2 cellular contexts compared by ENCODE assay signal in genomic region chr12:130832561-130833209, GRCh38.
TF ChIP-seq lines count a peak whose summit lies in the region.

No MANE protein-coding gene starts in this region.

TF ChIP-seq in K562, 482 proteins besides CTCF, POLR2A, EP300 and RAD21 (continues in another document):
- TF ChIP-seq SNIP1 (IDR thresholded peaks at IDR 0.05; ENCODE audit: low read depth) (no peak), IRF9 (tag; IDR thresholded peaks at IDR 0.05) (peak; percentile 59; the same call in 1 of the 2 replicates), MTA2 (IDR thresholded peaks at IDR 0.05; ENCODE audit: low read depth) (0 out of 2 replicates have a peak, but pooled peaks have one; percentile 31), ETS2 (tag; IDR thresholded peaks at IDR 0.05; ENCODE audit: borderline replicate concordance, poor library complexity, severe bottlenecking) (no peak), MYNN (IDR thresholded peaks at IDR 0.05) (peak; percentile 94), MYNN (CRISPR knock-in tag; IDR thresholded peaks at IDR 0.05) (no peak), FOXA1 (IDR thresholded peaks at IDR 0.05; ENCODE audit: borderline replicate concordance) (no peak), TFAM (CRISPR knock-in tag; conservative IDR thresholded peaks at IDR 0.05) (no peak), CBFA2T3 (IDR thresholded peaks at IDR 0.05) (peak; percentile 91), ZNF24 (IDR thresholded peaks at IDR 0.05) (peak; percentile 84; the same call in 1 of the 2 replicates), MAFK (IDR thresholded peaks at IDR 0.05; ENCODE audit: low read length) (no peak), FOSL1 (tag; conservative IDR thresholded peaks at IDR 0.05) (peak; percentile 79)
- TF ChIP-seq, protein P1, sequence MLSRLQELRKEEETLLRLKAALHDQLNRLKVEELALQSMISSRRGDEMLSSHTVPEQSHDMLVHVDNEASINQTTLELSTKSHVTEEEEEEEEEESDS (CRISPR knock-in tag; IDR thresholded peaks at IDR 0.05): no peak
- TF ChIP-seq, protein P2, sequence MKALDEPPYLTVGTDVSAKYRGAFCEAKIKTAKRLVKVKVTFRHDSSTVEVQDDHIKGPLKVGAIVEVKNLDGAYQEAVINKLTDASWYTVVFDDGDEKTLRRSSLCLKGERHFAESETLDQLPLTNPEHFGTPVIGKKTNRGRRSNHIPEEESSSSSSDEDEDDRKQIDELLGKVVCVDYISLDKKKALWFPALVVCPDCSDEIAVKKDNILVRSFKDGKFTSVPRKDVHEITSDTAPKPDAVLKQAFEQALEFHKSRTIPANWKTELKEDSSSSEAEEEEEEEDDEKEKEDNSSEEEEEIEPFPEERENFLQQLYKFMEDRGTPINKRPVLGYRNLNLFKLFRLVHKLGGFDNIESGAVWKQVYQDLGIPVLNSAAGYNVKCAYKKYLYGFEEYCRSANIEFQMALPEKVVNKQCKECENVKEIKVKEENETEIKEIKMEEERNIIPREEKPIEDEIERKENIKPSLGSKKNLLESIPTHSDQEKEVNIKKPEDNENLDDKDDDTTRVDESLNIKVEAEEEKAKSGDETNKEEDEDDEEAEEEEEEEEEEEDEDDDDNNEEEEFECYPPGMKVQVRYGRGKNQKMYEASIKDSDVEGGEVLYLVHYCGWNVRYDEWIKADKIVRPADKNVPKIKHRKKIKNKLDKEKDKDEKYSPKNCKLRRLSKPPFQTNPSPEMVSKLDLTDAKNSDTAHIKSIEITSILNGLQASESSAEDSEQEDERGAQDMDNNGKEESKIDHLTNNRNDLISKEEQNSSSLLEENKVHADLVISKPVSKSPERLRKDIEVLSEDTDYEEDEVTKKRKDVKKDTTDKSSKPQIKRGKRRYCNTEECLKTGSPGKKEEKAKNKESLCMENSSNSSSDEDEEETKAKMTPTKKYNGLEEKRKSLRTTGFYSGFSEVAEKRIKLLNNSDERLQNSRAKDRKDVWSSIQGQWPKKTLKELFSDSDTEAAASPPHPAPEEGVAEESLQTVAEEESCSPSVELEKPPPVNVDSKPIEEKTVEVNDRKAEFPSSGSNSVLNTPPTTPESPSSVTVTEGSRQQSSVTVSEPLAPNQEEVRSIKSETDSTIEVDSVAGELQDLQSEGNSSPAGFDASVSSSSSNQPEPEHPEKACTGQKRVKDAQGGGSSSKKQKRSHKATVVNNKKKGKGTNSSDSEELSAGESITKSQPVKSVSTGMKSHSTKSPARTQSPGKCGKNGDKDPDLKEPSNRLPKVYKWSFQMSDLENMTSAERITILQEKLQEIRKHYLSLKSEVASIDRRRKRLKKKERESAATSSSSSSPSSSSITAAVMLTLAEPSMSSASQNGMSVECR (CRISPR knock-in tag; IDR thresholded peaks at IDR 0.05): peak; percentile 70; the same call in 1 of the 2 replicates
- TF ChIP-seq, protein P3, sequence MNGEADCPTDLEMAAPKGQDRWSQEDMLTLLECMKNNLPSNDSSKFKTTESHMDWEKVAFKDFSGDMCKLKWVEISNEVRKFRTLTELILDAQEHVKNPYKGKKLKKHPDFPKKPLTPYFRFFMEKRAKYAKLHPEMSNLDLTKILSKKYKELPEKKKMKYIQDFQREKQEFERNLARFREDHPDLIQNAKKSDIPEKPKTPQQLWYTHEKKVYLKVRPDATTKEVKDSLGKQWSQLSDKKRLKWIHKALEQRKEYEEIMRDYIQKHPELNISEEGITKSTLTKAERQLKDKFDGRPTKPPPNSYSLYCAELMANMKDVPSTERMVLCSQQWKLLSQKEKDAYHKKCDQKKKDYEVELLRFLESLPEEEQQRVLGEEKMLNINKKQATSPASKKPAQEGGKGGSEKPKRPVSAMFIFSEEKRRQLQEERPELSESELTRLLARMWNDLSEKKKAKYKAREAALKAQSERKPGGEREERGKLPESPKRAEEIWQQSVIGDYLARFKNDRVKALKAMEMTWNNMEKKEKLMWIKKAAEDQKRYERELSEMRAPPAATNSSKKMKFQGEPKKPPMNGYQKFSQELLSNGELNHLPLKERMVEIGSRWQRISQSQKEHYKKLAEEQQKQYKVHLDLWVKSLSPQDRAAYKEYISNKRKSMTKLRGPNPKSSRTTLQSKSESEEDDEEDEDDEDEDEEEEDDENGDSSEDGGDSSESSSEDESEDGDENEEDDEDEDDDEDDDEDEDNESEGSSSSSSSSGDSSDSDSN (IDR thresholded peaks at IDR 0.05; ENCODE audit: borderline replicate concordance in 1 of 2, low read depth in 2 of 2, low read length in 2 of 2): no peak; a peak in 1 of 4 replicates

TF ChIP-seq in HepG2, 621 proteins besides CTCF, POLR2A, EP300 and RAD21 (continues in another document):
- no peak for TF ChIP-seq HDAC1 (CRISPR knock-in tag; IDR thresholded peaks at IDR 0.05)
- TF ChIP-seq, protein P4, sequence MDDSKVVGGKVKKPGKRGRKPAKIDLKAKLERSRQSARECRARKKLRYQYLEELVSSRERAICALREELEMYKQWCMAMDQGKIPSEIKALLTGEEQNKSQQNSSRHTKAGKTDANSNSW (CRISPR knock-in tag; IDR thresholded peaks at IDR 0.05; ENCODE audit: borderline replicate concordance): no peak
- TF ChIP-seq SIN3A (IDR thresholded peaks at IDR 0.05; ENCODE audit: borderline replicate concordance, low read depth, low read length): no peak
- TF ChIP-seq PITX1 (CRISPR knock-in tag; IDR thresholded peaks at IDR 0.05): no peak
- TF ChIP-seq ARID5B (CRISPR knock-in tag; IDR thresholded peaks at IDR 0.05): 0 out of 2 replicates have a peak, but pooled peaks have one; percentile 10
- TF ChIP-seq ATF7-NPFF (CRISPR knock-in tag; IDR thresholded peaks at IDR 0.05; ENCODE audit: low read depth): no peak
- no peak for TF ChIP-seq SIN3B (IDR thresholded peaks at IDR 0.05; ENCODE audit: low read length)
- TF ChIP-seq PCBP2 (optimal IDR thresholded peaks at IDR 0.05; ENCODE audit: low read depth, low read length, poor library complexity, severe bottlenecking): no peak
- TF ChIP-seq ZNF281 (CRISPR knock-in tag; IDR thresholded peaks at IDR 0.05; ENCODE audit: borderline replicate concordance): 0 out of 2 replicates have a peak, but pooled peaks have one; percentile 11
- TF ChIP-seq, protein P5, sequence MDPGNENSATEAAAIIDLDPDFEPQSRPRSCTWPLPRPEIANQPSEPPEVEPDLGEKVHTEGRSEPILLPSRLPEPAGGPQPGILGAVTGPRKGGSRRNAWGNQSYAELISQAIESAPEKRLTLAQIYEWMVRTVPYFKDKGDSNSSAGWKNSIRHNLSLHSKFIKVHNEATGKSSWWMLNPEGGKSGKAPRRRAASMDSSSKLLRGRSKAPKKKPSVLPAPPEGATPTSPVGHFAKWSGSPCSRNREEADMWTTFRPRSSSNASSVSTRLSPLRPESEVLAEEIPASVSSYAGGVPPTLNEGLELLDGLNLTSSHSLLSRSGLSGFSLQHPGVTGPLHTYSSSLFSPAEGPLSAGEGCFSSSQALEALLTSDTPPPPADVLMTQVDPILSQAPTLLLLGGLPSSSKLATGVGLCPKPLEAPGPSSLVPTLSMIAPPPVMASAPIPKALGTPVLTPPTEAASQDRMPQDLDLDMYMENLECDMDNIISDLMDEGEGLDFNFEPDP (CRISPR knock-in tag; conservative IDR thresholded peaks at IDR 0.05): no peak
- TF ChIP-seq, protein P6, sequence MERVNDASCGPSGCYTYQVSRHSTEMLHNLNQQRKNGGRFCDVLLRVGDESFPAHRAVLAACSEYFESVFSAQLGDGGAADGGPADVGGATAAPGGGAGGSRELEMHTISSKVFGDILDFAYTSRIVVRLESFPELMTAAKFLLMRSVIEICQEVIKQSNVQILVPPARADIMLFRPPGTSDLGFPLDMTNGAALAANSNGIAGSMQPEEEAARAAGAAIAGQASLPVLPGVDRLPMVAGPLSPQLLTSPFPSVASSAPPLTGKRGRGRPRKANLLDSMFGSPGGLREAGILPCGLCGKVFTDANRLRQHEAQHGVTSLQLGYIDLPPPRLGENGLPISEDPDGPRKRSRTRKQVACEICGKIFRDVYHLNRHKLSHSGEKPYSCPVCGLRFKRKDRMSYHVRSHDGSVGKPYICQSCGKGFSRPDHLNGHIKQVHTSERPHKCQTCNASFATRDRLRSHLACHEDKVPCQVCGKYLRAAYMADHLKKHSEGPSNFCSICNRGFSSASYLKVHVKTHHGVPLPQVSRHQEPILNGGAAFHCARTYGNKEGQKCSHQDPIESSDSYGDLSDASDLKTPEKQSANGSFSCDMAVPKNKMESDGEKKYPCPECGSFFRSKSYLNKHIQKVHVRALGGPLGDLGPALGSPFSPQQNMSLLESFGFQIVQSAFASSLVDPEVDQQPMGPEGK (CRISPR knock-in tag; IDR thresholded peaks at IDR 0.05): 0 out of 2 replicates have a peak, but pooled peaks have one; percentile 15
- TF ChIP-seq ZNF850 (CRISPR knock-in tag; conservative IDR thresholded peaks at IDR 0.05): no peak
- TF ChIP-seq ETV5 (CRISPR knock-in tag; IDR thresholded peaks at IDR 0.05; ENCODE audit: borderline replicate concordance): no peak
- TF ChIP-seq CBX1 (IDR thresholded peaks at IDR 0.05; ENCODE audit: low read depth): no peak
- no peak for TF ChIP-seq ZBTB49 (CRISPR knock-in tag; IDR thresholded peaks at IDR 0.05; ENCODE audit: borderline replicate concordance)
- no peak for TF ChIP-seq TP53 (CRISPR knock-in tag; conservative IDR thresholded peaks at IDR 0.05)
- no peak for TF ChIP-seq MTA1 (CRISPR knock-in tag; IDR thresholded peaks at IDR 0.05; ENCODE audit: borderline replicate concordance)
- TF ChIP-seq, protein P7, sequence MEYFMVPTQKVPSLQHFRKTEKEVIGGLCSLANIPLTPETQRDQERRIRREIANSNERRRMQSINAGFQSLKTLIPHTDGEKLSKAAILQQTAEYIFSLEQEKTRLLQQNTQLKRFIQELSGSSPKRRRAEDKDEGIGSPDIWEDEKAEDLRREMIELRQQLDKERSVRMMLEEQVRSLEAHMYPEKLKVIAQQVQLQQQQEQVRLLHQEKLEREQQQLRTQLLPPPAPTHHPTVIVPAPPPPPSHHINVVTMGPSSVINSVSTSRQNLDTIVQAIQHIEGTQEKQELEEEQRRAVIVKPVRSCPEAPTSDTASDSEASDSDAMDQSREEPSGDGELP (IDR thresholded peaks at IDR 0.05; ENCODE audit: borderline replicate concordance, low read depth): peak; percentile 66; the same call in 1 of the 2 replicates
- no peak for TF ChIP-seq ZNF224 (CRISPR knock-in tag; IDR thresholded peaks at IDR 0.05)
- no peak for TF ChIP-seq IKZF5 (CRISPR knock-in tag; IDR thresholded peaks at IDR 0.05)
- TF ChIP-seq MEIS2 (CRISPR knock-in tag; IDR thresholded peaks at IDR 0.05): no peak
- no peak for TF ChIP-seq ZNF20 (CRISPR knock-in tag; IDR thresholded peaks at IDR 0.05)
- TF ChIP-seq MAF1 (CRISPR knock-in tag; IDR thresholded peaks at IDR 0.05; ENCODE audit: borderline replicate concordance): no peak
